In the genomic region with DNA sequence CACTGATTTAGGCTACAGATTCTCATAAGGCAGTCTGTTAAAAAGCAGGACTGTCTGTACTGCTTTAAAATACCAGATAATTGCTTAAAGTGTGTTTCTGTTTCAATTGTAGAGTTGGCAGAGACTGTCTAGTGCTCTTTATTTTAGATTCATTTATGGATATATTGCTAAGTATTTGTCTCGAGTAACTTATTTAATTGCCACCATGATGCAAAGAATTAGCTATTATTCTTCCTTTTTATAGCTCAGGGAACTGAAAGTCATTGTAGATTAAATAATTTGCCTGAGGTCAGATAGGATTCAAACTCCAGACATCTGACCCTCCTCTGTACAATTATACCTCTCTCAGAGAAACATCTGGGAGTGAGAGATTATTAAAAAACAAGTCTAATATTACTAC, we compare ENCODE assay signal across 2 cellular contexts.
TF ChIP-seq lines count a peak whose summit lies in the region.

No MANE protein-coding gene starts in this region.

TF ChIP-seq in SK-N-SH treated with all-trans-retinoic acid at 6 μM for 48 hours, 23 proteins besides CTCF, POLR2A, EP300 and RAD21:
- TF ChIP-seq TCF4 (CRISPR knock-in tag; IDR thresholded peaks at IDR 0.05; ENCODE audit: borderline replicate concordance), result peak; percentile 80
- TF ChIP-seq ISL1 (CRISPR knock-in tag; IDR thresholded peaks at IDR 0.05), result 0 out of 2 replicates have a peak, but pooled peaks have one; percentile 10
- TF ChIP-seq, protein P1, sequence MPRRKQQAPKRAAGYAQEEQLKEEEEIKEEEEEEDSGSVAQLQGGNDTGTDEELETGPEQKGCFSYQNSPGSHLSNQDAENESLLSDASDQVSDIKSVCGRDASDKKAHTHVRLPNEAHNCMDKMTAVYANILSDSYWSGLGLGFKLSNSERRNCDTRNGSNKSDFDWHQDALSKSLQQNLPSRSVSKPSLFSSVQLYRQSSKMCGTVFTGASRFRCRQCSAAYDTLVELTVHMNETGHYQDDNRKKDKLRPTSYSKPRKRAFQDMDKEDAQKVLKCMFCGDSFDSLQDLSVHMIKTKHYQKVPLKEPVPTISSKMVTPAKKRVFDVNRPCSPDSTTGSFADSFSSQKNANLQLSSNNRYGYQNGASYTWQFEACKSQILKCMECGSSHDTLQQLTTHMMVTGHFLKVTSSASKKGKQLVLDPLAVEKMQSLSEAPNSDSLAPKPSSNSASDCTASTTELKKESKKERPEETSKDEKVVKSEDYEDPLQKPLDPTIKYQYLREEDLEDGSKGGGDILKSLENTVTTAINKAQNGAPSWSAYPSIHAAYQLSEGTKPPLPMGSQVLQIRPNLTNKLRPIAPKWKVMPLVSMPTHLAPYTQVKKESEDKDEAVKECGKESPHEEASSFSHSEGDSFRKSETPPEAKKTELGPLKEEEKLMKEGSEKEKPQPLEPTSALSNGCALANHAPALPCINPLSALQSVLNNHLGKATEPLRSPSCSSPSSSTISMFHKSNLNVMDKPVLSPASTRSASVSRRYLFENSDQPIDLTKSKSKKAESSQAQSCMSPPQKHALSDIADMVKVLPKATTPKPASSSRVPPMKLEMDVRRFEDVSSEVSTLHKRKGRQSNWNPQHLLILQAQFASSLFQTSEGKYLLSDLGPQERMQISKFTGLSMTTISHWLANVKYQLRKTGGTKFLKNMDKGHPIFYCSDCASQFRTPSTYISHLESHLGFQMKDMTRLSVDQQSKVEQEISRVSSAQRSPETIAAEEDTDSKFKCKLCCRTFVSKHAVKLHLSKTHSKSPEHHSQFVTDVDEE (CRISPR knock-in tag; IDR thresholded peaks at IDR 0.05), result peak; percentile 30; the same call in 1 of the 2 replicates
- TF ChIP-seq SNAI2 (CRISPR knock-in tag; IDR thresholded peaks at IDR 0.05), result 0 out of 2 replicates have a peak, but pooled peaks have one; percentile 8
- no peak for TF ChIP-seq PPARA (CRISPR knock-in tag; IDR thresholded peaks at IDR 0.05; ENCODE audit: borderline replicate concordance)
- 0 out of 2 replicates have a peak, but pooled peaks have one; percentile 7 for TF ChIP-seq GLIS3 (CRISPR knock-in tag; IDR thresholded peaks at IDR 0.05)
- TF ChIP-seq ESRRG (CRISPR knock-in tag; IDR thresholded peaks at IDR 0.05), result no peak
- no peak for TF ChIP-seq OSR1 (CRISPR knock-in tag; IDR thresholded peaks at IDR 0.05)
- 0 out of 2 replicates have a peak, but pooled peaks have one; percentile 41 for TF ChIP-seq BACH2 (CRISPR knock-in tag; IDR thresholded peaks at IDR 0.05; ENCODE audit: borderline replicate concordance)
- TF ChIP-seq ZNF70 (CRISPR knock-in tag; IDR thresholded peaks at IDR 0.05), result 0 out of 2 replicates have a peak, but pooled peaks have one; percentile 5

TF ChIP-seq in K562, 482 proteins besides CTCF, POLR2A, EP300 and RAD21:
- TF ChIP-seq, protein P2, sequence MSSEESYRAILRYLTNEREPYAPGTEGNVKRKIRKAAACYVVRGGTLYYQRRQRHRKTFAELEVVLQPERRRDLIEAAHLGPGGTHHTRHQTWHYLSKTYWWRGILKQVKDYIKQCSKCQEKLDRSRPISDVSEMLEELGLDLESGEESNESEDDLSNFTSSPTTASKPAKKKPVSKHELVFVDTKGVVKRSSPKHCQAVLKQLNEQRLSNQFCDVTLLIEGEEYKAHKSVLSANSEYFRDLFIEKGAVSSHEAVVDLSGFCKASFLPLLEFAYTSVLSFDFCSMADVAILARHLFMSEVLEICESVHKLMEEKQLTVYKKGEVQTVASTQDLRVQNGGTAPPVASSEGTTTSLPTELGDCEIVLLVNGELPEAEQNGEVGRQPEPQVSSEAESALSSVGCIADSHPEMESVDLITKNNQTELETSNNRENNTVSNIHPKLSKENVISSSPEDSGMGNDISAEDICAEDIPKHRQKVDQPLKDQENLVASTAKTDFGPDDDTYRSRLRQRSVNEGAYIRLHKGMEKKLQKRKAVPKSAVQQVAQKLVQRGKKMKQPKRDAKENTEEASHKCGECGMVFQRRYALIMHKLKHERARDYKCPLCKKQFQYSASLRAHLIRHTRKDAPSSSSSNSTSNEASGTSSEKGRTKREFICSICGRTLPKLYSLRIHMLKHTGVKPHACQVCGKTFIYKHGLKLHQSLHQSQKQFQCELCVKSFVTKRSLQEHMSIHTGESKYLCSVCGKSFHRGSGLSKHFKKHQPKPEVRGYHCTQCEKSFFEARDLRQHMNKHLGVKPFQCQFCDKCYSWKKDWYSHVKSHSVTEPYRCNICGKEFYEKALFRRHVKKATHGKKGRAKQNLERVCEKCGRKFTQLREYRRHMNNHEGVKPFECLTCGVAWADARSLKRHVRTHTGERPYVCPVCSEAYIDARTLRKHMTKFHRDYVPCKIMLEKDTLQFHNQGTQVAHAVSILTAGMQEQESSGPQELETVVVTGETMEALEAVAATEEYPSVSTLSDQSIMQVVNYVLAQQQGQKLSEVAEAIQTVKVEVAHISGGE (CRISPR knock-in tag; IDR thresholded peaks at IDR 0.05), result 0 out of 6 replicates have a peak, but pooled peaks of 1 of the 3 experiments have one; percentile 8
- TF ChIP-seq PML (IDR thresholded peaks at IDR 0.05; ENCODE audit: low read length) (no peak), ADNP (tag; IDR thresholded peaks at IDR 0.05) (0 out of 2 replicates have a peak, but pooled peaks have one; percentile 7)
